In genomic region chr3:141797167-141797773, GRCh38 we compare ENCODE assay signal across 8 cellular contexts. TPM values are rescaled to one million over a fixed set of nuclear protein-coding genes. Genes with fewer than 3 reads are reported as not detected.
DNase-seq lines count a peak whose midpoint lies in the region; ATAC-seq and TF ChIP-seq lines count a peak whose summit lies in the region.

No MANE protein-coding gene starts in this region.

- H3K4me1 ChIP-seq in H9 (ENCODE audit: insufficient read depth, low read length), result peaks cover 6% of the 10 kb centered on the region; the same call in 1 of the 2 replicates

- H3K27me3 ChIP-seq in H9 (ENCODE audit: insufficient read depth, low read length) (no peaks in the 10 kb centered on the region), dorsolateral prefrontal cortex (no peaks in the 10 kb centered on the region)

- H4K20me1 ChIP-seq in H9 (ENCODE audit: control insufficient read depth, insufficient read depth, insufficient read length), result no peaks in the 10 kb centered on the region

- no peak for TF ChIP-seq CTCF in CD14-positive monocyte (IDR thresholded peaks at IDR 0.05)
- no peak for TF ChIP-seq CTCF in H9 (conservative IDR thresholded peaks at IDR 0.05)
- TF ChIP-seq CTCF in WTC11 (IDR thresholded peaks at IDR 0.05), result no peak
- no peak for TF ChIP-seq CTCF in dorsolateral prefrontal cortex (IDR thresholded peaks at IDR 0.05 in 54 of 56, conservative IDR thresholded peaks at IDR 0.05 in 2 of 56; ENCODE audit: low read depth in 1 of 56, partially characterized antibody in 56 of 56)
- no peak for TF ChIP-seq CTCF in lower leg skin (IDR thresholded peaks at IDR 0.05)

- no peak overlapping the region for H2AFZ ChIP-seq in H9 (ENCODE audit: low read length)

- no peak overlapping the region for H4K8ac ChIP-seq in H9 (replicated peaks; ENCODE audit: insufficient read length, low read depth, low read length)

- no peak overlapping the region for H3T11ph ChIP-seq in H9 (ENCODE audit: low read length)

- POLR2A ChIA-PET in WTC11 (lab: Charles Lee), result interaction anchor here (0.6 to 1.4 kb wide), 5 partner anchors 36 to 116 kb away, joined by 3 to 7 read pairs (median 3); partner anchors contain the start of gene ATP1B3

- peak overlapping the region; percentile 45 for H3K4me2 ChIP-seq in H9 (ENCODE audit: insufficient read depth, insufficient read length, low read length)

- H3K36me3 Mint-ChIP-seq in CD14-positive monocyte, result peaks cover 0 to 3% of the 10 kb centered on the region in 2 donors
- peaks cover 0 to 5% (median 2%) of the 10 kb centered on the region in 3 experiments; a peak in 2 of 7 replicates for H3K36me3 Mint-ChIP-seq in H9 (ENCODE audit: insufficient read depth in 1 of 3, low read depth in 3 of 3)
- H3K36me3 Mint-ChIP-seq in WTC11, result peaks cover 3% of the 10 kb centered on the region

- H3K27me3 Mint-ChIP-seq in CD14-positive monocyte (ENCODE audit: low read depth in 3 of 3) (peaks cover 1 to 8% (median 4%) of the 10 kb centered on the region in 3 donors), H9 (ENCODE audit: low read depth) (peaks cover 34% of the 10 kb centered on the region), WTC11 (ENCODE audit: low read depth) (peaks cover 33% of the 10 kb centered on the region)

- no peaks in the 10 kb centered on the region for H3K9me3 ChIP-seq in H9 (ENCODE audit: control insufficient read depth, low read depth, low read length)

- no peak for DNase-seq in CD14-positive monocyte (ENCODE audit: low spot score)
- DNase-seq in H9, result peak; percentile 85
- DNase-seq in WTC11 (ENCODE audit: low spot score), result peak; percentile 87
- peak in 1 of 10 donors; percentile 34 for DNase-seq in dorsolateral prefrontal cortex
- DNase-seq in lower leg skin (ENCODE audit: low spot score in 2 of 2), result no peak
- DNase-seq in stimulated activated CD8-positive, alpha-beta memory T cell treated with anti-CD3 and anti-CD28 coated beads, Interleukin-4, amount 100 ng/mL, for 24 hours (ENCODE audit: low read depth), result peak; percentile 21
- DNase-seq in HT-29 (ENCODE audit: low spot score), result no peak
- no peak for DNase-seq in NCI-H526 (lab: John Stamatoyannopoulos, UW)

- H3K18ac ChIP-seq in H9 (ENCODE audit: insufficient read length, low read depth, low read length), result no peak overlapping the region

- peak overlapping the region; percentile 77; the same call in 1 of the 2 replicates for H3K14ac ChIP-seq in H9 (ENCODE audit: insufficient read depth, low read length)

- H3K56ac ChIP-seq in H9 (ENCODE audit: insufficient read length, low read depth, low read length), result no peak overlapping the region

- no peak overlapping the region for H2BK12ac ChIP-seq in H9 (ENCODE audit: insufficient read length, low read depth, low read length)

- no peak overlapping the region for H2BK120ac ChIP-seq in H9 (ENCODE audit: low read depth, low read length, poor library complexity, severe bottlenecking)

- no peak overlapping the region for H2BK5ac ChIP-seq in H9 (ENCODE audit: insufficient read length, low read length)

- H2AK5ac ChIP-seq in H9 (ENCODE audit: insufficient read length, low read length), result no peak overlapping the region

- H3K23me2 ChIP-seq in H9 (ENCODE audit: insufficient read length, low read depth, low read length, poor library complexity, severe bottlenecking), result no peaks in the 10 kb centered on the region

- no peaks in the 10 kb centered on the region for H3K79me2 ChIP-seq in H9 (ENCODE audit: insufficient read depth, low read length)

- intact Hi-C loops in CD14-positive monocyte (cut with micrococcal nuclease) (loop anchor here (5.0 to 10.0 kb wide), 3 partner anchors 52 to 80 kb away; partner anchors contain the start of gene ATP1B3 (in 1 of the 2)), dorsolateral prefrontal cortex (cut with DNase I) (no loop called here), lower leg skin (cut with DNase I; ENCODE audit: low total_unique reads) (no loop called here)

- peak; percentile 89 for ATAC-seq in WTC11

- no peak overlapping the region for H4K91ac ChIP-seq in H9 (ENCODE audit: insufficient read length, low read depth, low read length)

- no peak overlapping the region for H3K4ac ChIP-seq in H9 (ENCODE audit: low read depth, low read length)

- no peak overlapping the region for H2BK15ac ChIP-seq in H9 (ENCODE audit: low read depth, low read length)

- H3K79me1 ChIP-seq in H9 (ENCODE audit: insufficient read depth, low read depth, low read length, poor library complexity, severe bottlenecking), result no peaks in the 10 kb centered on the region

- H3K27ac ChIP-seq in H9 (ENCODE audit: insufficient read length, low read depth, low read length) (no peak overlapping the region), dorsolateral prefrontal cortex (peak overlapping the region in 52 of 59 donors; percentile 16 to 87 (median 67))

- CTCF ChIA-PET in WTC11 (lab: Charles Lee), result interaction anchor here (1.0 to 2.4 kb wide), 9 partner anchors 15 to 337 kb away, joined by 3 to 16 read pairs (median 5); no protein-coding TSS in a partner anchor

- H3K4me3 Mint-ChIP-seq in CD14-positive monocyte (peak overlapping the region; percentile 91 to 98), H9 (peak overlapping the region; percentile 68 to 77), WTC11 (peak overlapping the region; percentile 72)

- no peak overlapping the region for H3K9ac ChIP-seq in H9 (ENCODE audit: extremely low read depth, insufficient read length, low read length)

- H3K27ac Mint-ChIP-seq in CD14-positive monocyte (peak overlapping the region; percentile 86 to 95 (median 90)), H9 (peak overlapping the region; percentile 87 to 98 (median 90); a peak in 5 of 7 replicates), WTC11 (peak overlapping the region; percentile 90; the same call in 1 of the 2 replicates)

- H3K23ac ChIP-seq in H9 (ENCODE audit: insufficient read length, low read depth, low read length), result no peak overlapping the region

- peaks cover 40% of the 10 kb centered on the region for H3K4me1 Mint-ChIP-seq in CD14-positive monocyte
- peaks cover 28 to 37% of the 10 kb centered on the region in 2 experiments for H3K4me1 Mint-ChIP-seq in H9
- peaks cover 29% of the 10 kb centered on the region for H3K4me1 Mint-ChIP-seq in WTC11

- peak overlapping the region in 57 of 59 donors; percentile 6 to 67 (median 42) for H3K4me3 ChIP-seq in dorsolateral prefrontal cortex
- peak overlapping the region; percentile 2 for H3K4me3 ChIP-seq in lower leg skin (ENCODE audit: low read depth, poor library complexity, severe bottlenecking)

- WGBS in H9 (ENCODE audit: extremely low coverage, insufficient read length, low lambda C conversion rate), result no CpG with 5 or more reads among the region's 41 CpGs
- WGBS in lower leg skin, 2 donors, result 14 to 25% methylated on average over 41 of the region's 41 CpGs

- peaks cover 0 to 6% (median 0%) of the 10 kb centered on the region in 7 donors for H3K9me3 Mint-ChIP-seq in CD14-positive monocyte
- peaks cover 2 to 6% of the 10 kb centered on the region in 2 experiments; a peak in 4 of 5 replicates for H3K9me3 Mint-ChIP-seq in H9
- H3K9me3 Mint-ChIP-seq in WTC11, result peaks cover 9% of the 10 kb centered on the region

- H2BK20ac ChIP-seq in H9 (ENCODE audit: low read depth, low read length, poor library complexity, severe bottlenecking), result no peak overlapping the region

- TF ChIP-seq POLR2A in lower leg skin (IDR thresholded peaks at IDR 0.05), result no peak

- no peak overlapping the region for H4K5ac ChIP-seq in H9 (ENCODE audit: insufficient read length, low read depth, low read length)

TF ChIP-seq in WTC11, 78 proteins besides CTCF, POLR2A, EP300 and RAD21 (continues in another document):
- TF ChIP-seq ATF2 (CRISPR knock-in tag; IDR thresholded peaks at IDR 0.05; ENCODE audit: borderline replicate concordance, low read depth), result no peak
- TF ChIP-seq JUN (CRISPR knock-in tag; IDR thresholded peaks at IDR 0.05), result no peak
- TF ChIP-seq, protein P1, sequence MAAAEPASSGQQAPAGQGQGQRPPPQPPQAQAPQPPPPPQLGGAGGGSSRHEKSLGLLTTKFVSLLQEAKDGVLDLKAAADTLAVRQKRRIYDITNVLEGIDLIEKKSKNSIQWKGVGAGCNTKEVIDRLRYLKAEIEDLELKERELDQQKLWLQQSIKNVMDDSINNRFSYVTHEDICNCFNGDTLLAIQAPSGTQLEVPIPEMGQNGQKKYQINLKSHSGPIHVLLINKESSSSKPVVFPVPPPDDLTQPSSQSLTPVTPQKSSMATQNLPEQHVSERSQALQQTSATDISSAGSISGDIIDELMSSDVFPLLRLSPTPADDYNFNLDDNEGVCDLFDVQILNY (CRISPR knock-in tag; IDR thresholded peaks at IDR 0.05), result 0 out of 2 replicates have a peak, but pooled peaks have one; percentile 24

RNA-seq across cellular contexts. Expression of gene GRK7, which starts 34.1 kb away (rescaled TPM):
- under 1 TPM in 1 of 2 donors, not detected in 1; 0.07 TPM for polyA plus RNA-seq in CD14-positive monocyte
- total RNA-seq in H9 (2021) (not detected in 2 replicates), WTC11 (2021) (not detected in 3 replicates), dorsolateral prefrontal cortex (under 1 TPM in 31 of 120 experiments, not detected in 89; 0.14 to 0.59 (median 0.25) TPM), lower leg skin (under 1 TPM in 1 of 4 donors, not detected in 3; 0.34 TPM)
- 0.03 TPM in 1 of 2 replicates, not detected in the other for total RNA-seq in HT-29 (2014; rRNA removed; shearing (Covaris generic))

RNA-seq across cellular contexts. Expression of gene RNF7, which starts 59.2 kb away (rescaled TPM):
- polyA plus RNA-seq in CD14-positive monocyte, result 100 to 1,000 TPM; 187 to 206 TPM
- total RNA-seq in H9 (2021), result 125 and 126 TPM in 2 replicates
- total RNA-seq in WTC11 (2021), result 129 to 136 TPM (median 133 TPM) in 3 replicates
- 10 to 100 TPM; 33.6 to 68.4 (median 46.7) TPM for total RNA-seq in dorsolateral prefrontal cortex
- 100 to 1,000 TPM in 1 of 4 donors, 10 to 100 TPM in 3; 75.6 to 117 (median 84.1) TPM for total RNA-seq in lower leg skin
- 27.7 and 28.8 TPM in 2 replicates for total RNA-seq in HT-29 (2014; rRNA removed; shearing (Covaris generic))

Comparison
In these comparisons a context has a peak if more than half of its experiments do, and no peak if none do; other contexts are left out.
1. DNase-seq: peak in H9 (single experiment), WTC11 (single experiment) and stimulated activated CD8-positive, alpha-beta memory T cell treated with anti-CD3 and anti-CD28 coated beads, Interleukin-4, amount 100 ng/mL, for 24 hours (single experiment); none in CD14-positive monocyte (single experiment), lower leg skin (0 of 2), HT-29 (single experiment) and NCI-H526 (0 of 2).
2. intact Hi-C loops: an anchor here in CD14-positive monocyte (5.0 to 10.0 kb wide); none called in dorsolateral prefrontal cortex and lower leg skin.
3. Peak in every context shown above with its lines, with median percentiles within 50 percentile points of each other: H3K27ac Mint-ChIP-seq and H3K4me3 Mint-ChIP-seq.